In genomic region chr1:215647738-215648137, GRCh38 we compare ENCODE assay signal across 1 cellular context.
TF ChIP-seq lines count a peak whose summit lies in the region.

No MANE protein-coding gene starts in this region.

TF ChIP-seq in GM23338, 12 proteins besides CTCF, POLR2A, EP300 and RAD21 (continued from another document):
- TF ChIP-seq ZNF462 (CRISPR knock-in tag; IDR thresholded peaks at IDR 0.05), result no peak
- TF ChIP-seq ETS1 (IDR thresholded peaks at IDR 0.05), result no peak
- TF ChIP-seq NANOG (IDR thresholded peaks at IDR 0.05; ENCODE audit: borderline replicate concordance), result no peak
- TF ChIP-seq EZH2phosphoT487 (IDR thresholded peaks at IDR 0.05; ENCODE audit: unreplicated experiment), result no peak
- no peak for TF ChIP-seq REST (IDR thresholded peaks at IDR 0.05; ENCODE audit: unreplicated experiment)
- TF ChIP-seq CREB1 (CRISPR knock-in tag; IDR thresholded peaks at IDR 0.05; ENCODE audit: low read depth), result no peak
- no peak for TF ChIP-seq EZH2 (IDR thresholded peaks at IDR 0.05; ENCODE audit: low read depth, unreplicated experiment)
- TF ChIP-seq ZNF331 (CRISPR knock-in tag; IDR thresholded peaks at IDR 0.05; ENCODE audit: low read depth), result no peak
- TF ChIP-seq JUNB (IDR thresholded peaks at IDR 0.05; ENCODE audit: unreplicated experiment), result no peak
